ENCODE assay signal across 26 cellular contexts in genomic region chr14:76729195-76729594, GRCh38.
"Had no signal": no experiment of that assay in that cellular context is flagged by ENCODE, and none has a peak within 500 bp of the region (broad histone marks: within the 10 kb centered on the region; RNA-seq: fewer than 3 reads in every experiment).

No MANE protein-coding gene starts in this region.

- H3K36me3 Mint-ChIP-seq: activated naive CD4-positive, alpha-beta T cell treated with anti-CD3 and anti-CD28 coated beads, Interleukin-2, amount 50 U/mL, for 24 hours; activated naive CD8-positive, alpha-beta T cell treated with anti-CD3 and anti-CD28 coated beads, Interleukin-2, amount 10 ng/mL, durations not matched to agents 7 days and 5 days had no signal

- H3K27me3 ChIP-seq: body of pancreas, breast epithelium, SJCRH30 had no signal

- H3K4me3 Mint-ChIP-seq: activated CD4-positive, alpha-beta T cell treated with anti-CD3 and anti-CD28 coated beads, Interleukin-2, amount 10 ng/mL, durations not matched to agents 24 days and 14 days; activated CD8-positive, alpha-beta T cell treated with anti-CD3 and anti-CD28 coated beads for 36 hours; activated naive CD4-positive, alpha-beta T cell treated with anti-CD3 and anti-CD28 coated beads, Interleukin-2, amount 50 U/mL, for 24 hours; activated naive CD8-positive, alpha-beta T cell treated with anti-CD3 and anti-CD28 coated beads, Interleukin-2, amount 10 ng/mL, durations not matched to agents 7 days and 5 days; activated T-cell treated with anti-CD3 and anti-CD28 coated beads, Interleukin-2, amount 50 U/mL, for 72 hours had no signal

- H3K36me3 ChIP-seq: breast epithelium, SJCRH30, WERI-Rb-1 had no signal

- H3K4me1 Mint-ChIP-seq: activated CD4-positive, alpha-beta T cell treated with anti-CD3 and anti-CD28 coated beads, Interleukin-2, amount 10 ng/mL, durations not matched to agents 24 days and 14 days; activated naive CD4-positive, alpha-beta T cell treated with anti-CD3 and anti-CD28 coated beads, Interleukin-2, amount 50 U/mL, for 24 hours; activated naive CD8-positive, alpha-beta T cell treated with anti-CD3 and anti-CD28 coated beads, Interleukin-2, amount 10 ng/mL, durations not matched to agents 7 days and 5 days had no signal

- H3K9me3 ChIP-seq: body of pancreas, breast epithelium, SJCRH30 had no signal

- H3K4me2 ChIP-seq: KMS-11 had no signal

- H3K9ac ChIP-seq: KMS-11 had no signal

- H3K4me1 ChIP-seq: body of pancreas, breast epithelium had no signal

- ATAC-seq: activated CD8-positive, alpha-beta T cell treated with anti-CD3 and anti-CD28 coated beads for 36 hours; activated T-cell treated with anti-CD3 and anti-CD28 coated beads, Interleukin-2, amount 50 U/mL, for 72 hours; body of pancreas; Panc1 had no signal

- H3K27ac Mint-ChIP-seq: activated CD4-positive, alpha-beta T cell treated with anti-CD3 and anti-CD28 coated beads, Interleukin-2, amount 10 ng/mL, durations not matched to agents 24 days and 14 days; activated CD8-positive, alpha-beta T cell treated with anti-CD3 and anti-CD28 coated beads for 36 hours; activated naive CD4-positive, alpha-beta T cell treated with anti-CD3 and anti-CD28 coated beads, Interleukin-2, amount 50 U/mL, for 24 hours; activated naive CD8-positive, alpha-beta T cell treated with anti-CD3 and anti-CD28 coated beads, Interleukin-2, amount 10 ng/mL, durations not matched to agents 7 days and 5 days; activated T-cell treated with anti-CD3 and anti-CD28 coated beads, Interleukin-2, amount 50 U/mL, for 72 hours; activated T-helper 2 cell treated with anti-CD3 and anti-CD28 coated beads, Interferon-gamma antibody, Interleukin-2, Interleukin-4, amounts not matched to agents 10 μg/mL and 5 μg/mL and 100 μg/mL, durations not matched to agents 14 hours and 24 hours and 36 hours had no signal

- H3K27ac ChIP-seq: body of pancreas, breast epithelium, KMS-11, SK-N-MC, WERI-Rb-1 had no signal

- H3K9me3 Mint-ChIP-seq: activated CD4-positive, alpha-beta T cell treated with anti-CD3 and anti-CD28 coated beads, Interleukin-2, amount 10 ng/mL, durations not matched to agents 24 days and 14 days; activated CD8-positive, alpha-beta T cell treated with anti-CD3 and anti-CD28 coated beads for 36 hours; activated naive CD4-positive, alpha-beta T cell treated with anti-CD3 and anti-CD28 coated beads, Interleukin-2, amount 50 U/mL, for 24 hours; activated naive CD8-positive, alpha-beta T cell treated with anti-CD3 and anti-CD28 coated beads, Interleukin-2, amount 10 ng/mL, durations not matched to agents 7 days and 5 days; activated T-cell treated with anti-CD3 and anti-CD28 coated beads, Interleukin-2, amount 50 U/mL, for 72 hours; activated T-helper 2 cell treated with anti-CD3 and anti-CD28 coated beads, Interferon-gamma antibody, Interleukin-2, Interleukin-4, amounts not matched to agents 10 μg/mL and 5 μg/mL and 100 μg/mL, durations not matched to agents 14 hours and 24 hours and 36 hours had no signal

- DNase-seq: activated CD4-positive, alpha-beta T cell treated with anti-CD3 and anti-CD28 coated beads, Interleukin-2, amount 10 ng/mL, durations not matched to agents 24 days and 14 days; activated CD4-positive, alpha-beta T cell treated with anti-CD3 and anti-CD28 coated beads, Interleukin-2, amount 50 U/mL, for 4 hours; activated CD8-positive, alpha-beta T cell treated with anti-CD3 and anti-CD28 coated beads for 36 hours; activated gamma-delta T cell; activated naive CD4-positive, alpha-beta T cell treated with Interleukin-2 at 50 U/mL for 16 hours; activated naive CD8-positive, alpha-beta T cell treated with anti-CD3 and anti-CD28 coated beads, Interleukin-2, amount 10 ng/mL, durations not matched to agents 7 days and 5 days; activated T-cell treated with anti-CD3 and anti-CD28 coated beads, Interleukin-2, amount 50 U/mL, for 1 hour; activated T-cell treated with anti-CD3 and anti-CD28 coated beads, Interleukin-2, amount 50 U/mL, for 72 hours; body of pancreas; MM.1S; NCI-H1092; NCI-H1436 treated with DMSO at 0.1 percent for 48 hours; NCI-H1694 treated with DMSO at 0.1 percent for 48 hours; NCI-H2029; NCI-H345; NCI-H524 treated with DMSO at 0.1 percent for 48 hours; SHP77; T1000; WERI-Rb-1 had no signal

- H3K4me3 ChIP-seq: body of pancreas, breast epithelium, SJCRH30, SK-N-MC had no signal
